ENCODE assay signal across 8 cellular contexts in the genomic region with DNA sequence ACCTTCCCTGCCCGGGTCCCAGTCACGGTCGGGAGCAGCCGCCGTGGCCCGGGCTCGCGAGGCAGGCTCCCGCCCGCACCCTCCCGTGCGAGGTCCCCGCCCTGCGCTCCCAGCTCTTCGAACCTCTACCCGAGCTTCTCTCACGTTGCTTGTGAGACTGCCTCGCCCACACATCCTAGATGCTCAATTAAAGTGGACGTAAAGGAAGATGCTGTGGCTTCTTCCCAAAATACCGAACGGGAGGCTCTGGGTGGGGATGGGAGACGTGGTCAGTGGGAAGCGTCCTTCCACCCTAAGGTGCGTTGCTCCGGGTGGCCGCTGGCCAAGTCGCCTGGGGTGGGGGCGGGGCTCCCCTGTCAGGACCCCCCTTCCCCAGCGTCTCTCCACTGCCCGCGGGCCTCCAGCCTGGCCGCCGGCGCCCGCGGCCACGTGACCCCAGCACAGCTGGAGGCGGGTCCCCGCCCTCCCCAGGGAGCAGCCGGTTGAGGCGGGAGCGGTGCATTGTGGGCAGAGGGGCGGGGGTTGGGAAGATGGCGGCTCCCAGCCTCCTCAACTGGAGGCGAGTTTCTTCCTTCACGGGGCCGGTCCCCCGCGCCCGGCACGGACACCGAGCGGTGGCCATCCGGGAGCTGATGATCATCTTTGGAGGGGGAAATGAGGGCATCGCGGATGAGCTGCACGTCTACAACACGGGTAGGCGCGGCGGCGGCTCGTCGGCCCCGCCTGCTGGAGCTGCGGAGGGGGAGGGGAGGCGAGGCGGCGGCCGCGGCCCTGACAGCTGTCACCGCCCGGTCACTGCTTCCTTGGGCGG. TPM values are rescaled to one million over a fixed set of nuclear protein-coding genes. Genes with fewer than 3 reads are reported as not detected.
DNase-seq lines count a peak whose midpoint lies in the region; ATAC-seq, FAIRE-seq and TF ChIP-seq lines count a peak whose summit lies in the region.

A gene (plus strand): TSS at position 501 of the 811 bp plus-strand sequence. CDS start 30 bp downstream, at position 531.

- H4K20me1 ChIP-seq in endothelial cell of umbilical vein (replicated peaks; ENCODE audit: control insufficient read depth, extremely low read depth, insufficient read depth, low read length): no peaks in the 10 kb centered on the region

- intact Hi-C loops in endothelial cell of umbilical vein (cut with micrococcal nuclease): loop anchor here (2.0 kb wide), 2 partner anchors 99 to 107 kb away; a partner anchor contains a TSS

- H3K4me3 ChIP-seq in endothelial cell of umbilical vein (replicated peaks in 1 of 3; ENCODE audit: insufficient read depth in 1 of 3, low read depth in 1 of 3, low read length in 3 of 3) (peak within 1 kb of the TSS; percentile 86 to 89 (median 86)), mononuclear cell (ENCODE audit: low read length) (peak within 1 kb of the TSS; percentile 86)

- no TSS peak for BruUV-seq in endothelial cell of umbilical vein (replicated peaks; lab: Mats Ljungman, UMichigan)

- H3K4me2 ChIP-seq in endothelial cell of umbilical vein (ENCODE audit: insufficient read depth, low read length): peak within 1 kb of the TSS; percentile 84

- peaks cover 13% of the 10 kb centered on the region for H3K79me2 ChIP-seq in endothelial cell of umbilical vein (ENCODE audit: control insufficient read depth, insufficient read depth, low read length)

- H2AFZ ChIP-seq in endothelial cell of umbilical vein (ENCODE audit: low read depth, low read length): peak within 1 kb of the TSS; percentile 97

- CTCF ChIA-PET in endothelial cell of umbilical vein (lab: Charles Lee): interaction anchor here (0.9 to 2.2 kb wide), 4 partner anchors 10 to 989 kb away, joined by 3 to 22 read pairs (median 3); a partner anchor contains a TSS

- dilution Hi-C loops in endothelial cell of umbilical vein (cut with MboI; ENCODE audit: extremely low pct_ligation_motif_present, low sequenced_read_pairs): no loop called here

- FAIRE-seq in endothelial cell of umbilical vein (lab: Jason Lieb, UNC): peak; percentile 83

- peak within 1 kb of the TSS; percentile 41 for H3K27ac ChIP-seq in endothelial cell of umbilical vein (ENCODE audit: insufficient read depth, low read depth, low read length)

- peaks cover 0 to 2% of the 10 kb centered on the region in 2 experiments for H3K36me3 ChIP-seq in endothelial cell of umbilical vein (ENCODE audit: control insufficient read depth in 2 of 2, extremely low read depth in 1 of 2, insufficient read depth in 2 of 2, low read length in 2 of 2)

- peak; percentile 75 for TF ChIP-seq POLR2A in endothelial cell of umbilical vein (IDR thresholded peaks at IDR 0.05; ENCODE audit: low read depth, low read length)

- POLR2A ChIA-PET in endothelial cell of umbilical vein (lab: Charles Lee): interaction anchor here (0.6 to 0.9 kb wide), 4 partner anchors 74 to 344 kb away, joined by 3 to 4 read pairs (median 3); a partner anchor contains a TSS

- H3K4me1 ChIP-seq in endothelial cell of umbilical vein (ENCODE audit: control insufficient read depth, extremely low read depth, insufficient read depth, low read length) (peaks cover 10% of the 10 kb centered on the region), mononuclear cell (ENCODE audit: insufficient read depth, low read length) (peaks cover 19% of the 10 kb centered on the region)

- no peaks in the 10 kb centered on the region for H3K27me3 ChIP-seq in endothelial cell of umbilical vein (ENCODE audit: control insufficient read depth in 2 of 2, insufficient read depth in 2 of 2, low read length in 2 of 2)
- no peaks in the 10 kb centered on the region for H3K27me3 ChIP-seq in mononuclear cell (ENCODE audit: insufficient read depth, low read length)

- H3K9me3 ChIP-seq in endothelial cell of umbilical vein (replicated peaks; ENCODE audit: control insufficient read depth, insufficient read depth, low read length) (no peaks in the 10 kb centered on the region), mononuclear cell (ENCODE audit: low read depth, low read length) (no peaks in the 10 kb centered on the region)

- peak; percentile 82 for DNase-seq in COR-L47 (lab: John Stamatoyannopoulos, UW)
- DNase-seq in HT1080 (ENCODE audit: low read depth): peak; percentile 86
- peak; percentile 67 for DNase-seq in NOMO-1 treated with dmso at 0.1 percent for 144 hours (lab: John Stamatoyannopoulos, UW; ENCODE audit: unreplicated experiment)
- peak; percentile 45 for DNase-seq in activated CD8-positive, alpha-beta memory T cell treated with anti-CD3 and anti-CD28 coated beads, Interleukin-2, amount 50 U/mL, for 1 hour (ENCODE audit: extremely low read depth)
- peak; percentile 89 for DNase-seq in endothelial cell of umbilical vein (ENCODE audit: low read depth, low spot score)
- peak; percentile 83 to 86 for DNase-seq in stimulated activated CD8-positive, alpha-beta memory T cell treated with anti-CD3 and anti-CD28 coated beads, Interleukin-2, amount 100 ng/mL, for 48 hours (ENCODE audit: low read depth in 2 of 2)

- no peak for TF ChIP-seq CTCF in endothelial cell of umbilical vein (IDR thresholded peaks at IDR 0.05; ENCODE audit: extremely low read depth in 1 of 2, insufficient read depth in 1 of 2, low read depth in 1 of 2, low read length in 2 of 2)

- H3K9me1 ChIP-seq in endothelial cell of umbilical vein (replicated peaks; ENCODE audit: control insufficient read depth, extremely low read depth, insufficient read depth, low read length): no peaks in the 10 kb centered on the region

- H3K9ac ChIP-seq in endothelial cell of umbilical vein (replicated peaks; ENCODE audit: extremely low read depth, insufficient read depth, low read length): peak within 1 kb of the TSS; percentile 65

- peak; percentile 89 for ATAC-seq in GM21360 (IDR thresholded peaks at IDR 0.05; ENCODE audit: unreplicated experiment)

TF ChIP-seq in endothelial cell of umbilical vein, 7 proteins besides CTCF, POLR2A, EP300 and RAD21:
- TF ChIP-seq POLR2AphosphoS5 (IDR thresholded peaks at IDR 0.05; ENCODE audit: insufficient read depth, low read depth, low read length) (peak; percentile 73), MYC (IDR thresholded peaks at IDR 0.05; ENCODE audit: low read depth, low read length) (no peak), EZH2 (IDR thresholded peaks at IDR 0.05; ENCODE audit: borderline replicate concordance, low read depth, low read length, severe bottlenecking) (no peak), FOS (IDR thresholded peaks at IDR 0.05; ENCODE audit: borderline replicate concordance, insufficient read depth, low read length) (peak; percentile 22), JUN (IDR thresholded peaks at IDR 0.05; ENCODE audit: borderline replicate concordance, insufficient read depth, insufficient read length, low read depth) (no peak), GATA2 (IDR thresholded peaks at IDR 0.05; ENCODE audit: insufficient read depth, insufficient read length, low read depth, low read length) (no peak)
- TF ChIP-seq, protein P1, sequence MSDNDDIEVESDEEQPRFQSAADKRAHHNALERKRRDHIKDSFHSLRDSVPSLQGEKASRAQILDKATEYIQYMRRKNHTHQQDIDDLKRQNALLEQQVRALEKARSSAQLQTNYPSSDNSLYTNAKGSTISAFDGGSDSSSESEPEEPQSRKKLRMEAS (IDR thresholded peaks at IDR 0.05; ENCODE audit: insufficient read depth, insufficient read length): peak; percentile 84

RNA-seq across cellular contexts. Expression of the gene that starts here (rescaled TPM):
- total RNA-seq in HT1080 (2014; rRNA removed; shearing (Covaris generic)): 7.2 and 9.4 TPM in 2 replicates
- polyA plus RNA-seq in HT1080 (2015; cell fraction: cytosol; rRNA removed): 5.3 and 7.2 TPM in 2 replicates
- polyA plus RNA-seq in HT1080 (2015; cell fraction: nucleus; rRNA removed): 19.0 and 19.2 TPM in 2 replicates
- total RNA-seq in endothelial cell of umbilical vein (13.4 and 15.6 TPM in 2 replicates), mononuclear cell (23.4 TPM)
- polyA plus RNA-seq in endothelial cell of umbilical vein: 5.4 and 6.0 TPM in 2 replicates
- 5.9 and 7.3 TPM in 2 replicates for polyA plus RNA-seq in endothelial cell of umbilical vein (2011; cell fraction: cytosol; rRNA removed)
- 19.7 and 23.8 TPM in 2 replicates for polyA plus RNA-seq in endothelial cell of umbilical vein (2011; cell fraction: nucleus; rRNA removed)
- 11.2 and 11.7 TPM in 2 replicates for polyA plus RNA-seq in endothelial cell of umbilical vein (2012)
- 11.4 and 12.5 TPM in 2 replicates for polyA minus RNA-seq in endothelial cell of umbilical vein
- 3.7 TPM for polyA minus RNA-seq in endothelial cell of umbilical vein (2011; cell fraction: cytosol; rRNA and poly(A)+ RNA removed)
- polyA minus RNA-seq in endothelial cell of umbilical vein (2011; cell fraction: nucleus; rRNA and poly(A)+ RNA removed): 14.1 and 18.8 TPM in 2 replicates

Comparison
In these comparisons a context has a peak if more than half of its experiments do, and no peak if none do; other contexts are left out.
1. Peak in every context shown above with its lines: DNase-seq, ATAC-seq, H3K4me3 ChIP-seq and H3K27ac ChIP-seq.